11 cellular contexts compared by ENCODE assay signal in genomic region chr4:112895785-112896184, GRCh38.
DNase-seq lines count a peak whose midpoint lies in the region; ATAC-seq, FAIRE-seq and TF ChIP-seq lines count a peak whose summit lies in the region.
"Had no signal": no experiment of that assay in that cellular context is flagged by ENCODE, and none has a peak within 500 bp of the region (broad histone marks: within the 10 kb centered on the region; RNA-seq: fewer than 3 reads in every experiment).

No MANE protein-coding gene starts in this region.

- no peak for DNase-seq in GM12891 (ENCODE audit: insufficient read length, low spot score)
- DNase-seq in caudate nucleus (lab: John Stamatoyannopoulos, UW): peak in 43 of 61 donors; percentile 5 to 81 (median 43)
- DNase-seq in midbrain (lab: John Stamatoyannopoulos, UW): peak; percentile 81
- no peak for DNase-seq in upper lobe of right lung
- no peak for DNase-seq in NCI-H2196 treated with DMSO at 0.1 percent for 48 hours (lab: John Stamatoyannopoulos, UW; ENCODE audit: unreplicated experiment)
- no peak for DNase-seq in omental fat pad (ENCODE audit: low spot score)
- DNase-seq: DMS79 treated with DMSO at 0.1 percent for 48 hours, gastrocnemius medialis, OCI-M1 had no signal

- no peaks in the 10 kb centered on the region for H3K27me3 ChIP-seq in upper lobe of right lung
- H3K27me3 ChIP-seq: gastrocnemius medialis had no signal

- no peaks in the 10 kb centered on the region for H3K4me1 ChIP-seq in upper lobe of right lung

- TF ChIP-seq POLR2A in GM12891 (IDR thresholded peaks at IDR 0.05; ENCODE audit: low read depth, low read length): no peak

- intact Hi-C loops in upper lobe of right lung (cut with DNase I): no loop called here

- H3K27ac ChIP-seq in caudate nucleus (ENCODE audit: low read depth, low read length) (peak overlapping the region; percentile 78), upper lobe of right lung (no peak overlapping the region)

- H3K36me3 ChIP-seq in upper lobe of right lung: no peaks in the 10 kb centered on the region
- H3K36me3 ChIP-seq: gastrocnemius medialis had no signal

- no peaks in the 10 kb centered on the region for H3K9me3 ChIP-seq in upper lobe of right lung
- H3K9me3 ChIP-seq: gastrocnemius medialis had no signal

- no peak for TF ChIP-seq CTCF in upper lobe of right lung (IDR thresholded peaks at IDR 0.05)
- no peak for TF ChIP-seq CTCF in omental fat pad (IDR thresholded peaks at IDR 0.05)

- H3K4me3 ChIP-seq in upper lobe of right lung: no peak overlapping the region
- H3K4me3 ChIP-seq: gastrocnemius medialis had no signal

- peak; percentile 91 for FAIRE-seq in GM12891 (lab: Jason Lieb, UNC)

- ATAC-seq in HG02759 (IDR thresholded peaks at IDR 0.05; ENCODE audit: unreplicated experiment) (peak; percentile 62), upper lobe of right lung (no peak), GM18517 (IDR thresholded peaks at IDR 0.05; ENCODE audit: unreplicated experiment) (no peak), omental fat pad (ENCODE audit: low FRiP score) (no peak)

TF ChIP-seq in GM12891, 5 proteins besides CTCF, POLR2A, EP300 and RAD21:
- TF ChIP-seq POLR2AphosphoS5 (IDR thresholded peaks at IDR 0.05; ENCODE audit: low read depth, low read length) (no peak), POU2F2 (IDR thresholded peaks at IDR 0.05; ENCODE audit: low read depth, low read length) (peak; percentile 91), PAX5 (IDR thresholded peaks at IDR 0.05; ENCODE audit: insufficient read depth, low read length, severe bottlenecking) (peak; percentile 11)

Comparison
In these comparisons a context has a peak if more than half of its experiments do, and no peak if none do; other contexts are left out.
1. DNase-seq: peak in caudate nucleus (43 of 61) and midbrain (single experiment); none in GM12891 (single experiment), upper lobe of right lung (single experiment), NCI-H2196 treated with DMSO at 0.1 percent for 48 hours (single experiment) and omental fat pad (single experiment).